In genomic region chr4:49102344-49102898, GRCh38 we compare ENCODE assay signal across 8 cellular contexts.
DNase-seq lines count a peak whose midpoint lies in the region; ATAC-seq and TF ChIP-seq lines count a peak whose summit lies in the region.
"Not testable (repeated sequence)": the region's sequence is repeated elsewhere in the genome, so short reads cannot be mapped to it uniquely, and the experiment has no call there.

No MANE protein-coding gene starts in this region.

- peaks cover 50% of the 10 kb centered on the region for H3K9me3 Mint-ChIP-seq in activated T-helper 17 cell treated with anti-CD3 and anti-CD28 coated beads, Interleukin-2, amount 50 U/mL, for 72 hours

- DNase-seq in fibroblast of villous mesenchyme (ENCODE audit: low read depth), result peak; percentile 23
- DNase-seq in medulla oblongata (ENCODE audit: extremely low spot score), result peak; percentile 52
- DNase-seq in upper lobe of right lung, result not testable (repeated sequence)

- intact Hi-C loops in upper lobe of right lung (cut with DNase I), result not testable (repeated sequence)

- not testable (repeated sequence) for H3K27me3 ChIP-seq in upper lobe of right lung

- H3K36me3 Mint-ChIP-seq in activated T-helper 17 cell treated with anti-CD3 and anti-CD28 coated beads, Interleukin-2, amount 50 U/mL, for 72 hours (ENCODE audit: low read depth), result not testable (repeated sequence)

- H3K27ac ChIP-seq in upper lobe of right lung, result not testable (repeated sequence)

- H3K27me3 Mint-ChIP-seq in activated T-helper 17 cell treated with anti-CD3 and anti-CD28 coated beads, Interleukin-2, amount 50 U/mL, for 72 hours, result not testable (repeated sequence)

- ATAC-seq in GM18870 (IDR thresholded peaks at IDR 0.05; ENCODE audit: unreplicated experiment) (peak; percentile 27), GM21529 (IDR thresholded peaks at IDR 0.05; ENCODE audit: unreplicated experiment) (peak; percentile 25), HG02885 (IDR thresholded peaks at IDR 0.05; ENCODE audit: poor library complexity, unreplicated experiment) (peak; percentile 38), HG03457 (IDR thresholded peaks at IDR 0.05; ENCODE audit: unreplicated experiment) (peak; percentile 30), upper lobe of right lung (peak; percentile 55)
- ATAC-seq in activated T-helper 17 cell treated with anti-CD3 and anti-CD28 coated beads, Interleukin-2, amount 50 U/mL, for 72 hours (replicated peaks), result peak; percentile 41

- H3K36me3 ChIP-seq in upper lobe of right lung, result not testable (repeated sequence)

- H3K9me3 ChIP-seq in upper lobe of right lung, result peaks cover 19% of the 10 kb centered on the region

- not testable (repeated sequence) for TF ChIP-seq CTCF in fibroblast of villous mesenchyme (IDR thresholded peaks at IDR 0.05; ENCODE audit: insufficient read depth, low read depth, low read length); upper lobe of right lung (IDR thresholded peaks at IDR 0.05)

- H3K4me3 Mint-ChIP-seq in activated T-helper 17 cell treated with anti-CD3 and anti-CD28 coated beads, Interleukin-2, amount 50 U/mL, for 72 hours, result not testable (repeated sequence)

- not testable (repeated sequence) for H3K4me3 ChIP-seq in fibroblast of villous mesenchyme (ENCODE audit: low read depth, low read length); upper lobe of right lung

- peaks cover 18% of the 10 kb centered on the region for H3K4me1 Mint-ChIP-seq in activated T-helper 17 cell treated with anti-CD3 and anti-CD28 coated beads, Interleukin-2, amount 50 U/mL, for 72 hours

- H3K4me1 ChIP-seq in upper lobe of right lung, result not testable (repeated sequence)

- H3K27ac Mint-ChIP-seq in activated T-helper 17 cell treated with anti-CD3 and anti-CD28 coated beads, Interleukin-2, amount 50 U/mL, for 72 hours, result not testable (repeated sequence)
